1 cellular context compared by ENCODE assay signal in the genomic region with DNA sequence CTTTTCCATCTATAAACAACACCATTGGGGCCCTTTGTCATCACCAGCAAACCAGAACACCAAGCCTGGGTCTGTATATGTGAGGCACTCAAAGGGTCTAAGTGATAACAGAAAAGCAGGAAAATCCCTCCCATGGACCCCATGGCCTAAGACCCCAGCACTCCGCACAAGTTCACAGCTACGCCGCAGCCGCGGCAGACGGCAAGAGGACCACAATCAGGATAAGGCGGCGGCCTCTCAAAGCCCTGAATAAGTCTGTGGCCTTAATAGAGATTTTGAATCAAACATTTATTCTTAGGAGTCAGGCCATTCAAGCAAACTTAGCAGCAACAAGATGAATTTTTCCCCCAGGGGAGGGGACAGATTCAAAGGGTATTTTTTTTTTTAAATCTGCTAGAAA.
TF ChIP-seq lines count a peak whose summit lies in the region.

No MANE protein-coding gene starts in this region.

TF ChIP-seq in WTC11, 78 proteins besides CTCF, POLR2A, EP300 and RAD21 (continued from another document):
- no peak for TF ChIP-seq IRF2 (CRISPR knock-in tag; IDR thresholded peaks at IDR 0.05; ENCODE audit: borderline replicate concordance, low read depth)
- TF ChIP-seq PREB (CRISPR knock-in tag; IDR thresholded peaks at IDR 0.05; ENCODE audit: borderline replicate concordance) = no peak
- TF ChIP-seq, protein P1, sequence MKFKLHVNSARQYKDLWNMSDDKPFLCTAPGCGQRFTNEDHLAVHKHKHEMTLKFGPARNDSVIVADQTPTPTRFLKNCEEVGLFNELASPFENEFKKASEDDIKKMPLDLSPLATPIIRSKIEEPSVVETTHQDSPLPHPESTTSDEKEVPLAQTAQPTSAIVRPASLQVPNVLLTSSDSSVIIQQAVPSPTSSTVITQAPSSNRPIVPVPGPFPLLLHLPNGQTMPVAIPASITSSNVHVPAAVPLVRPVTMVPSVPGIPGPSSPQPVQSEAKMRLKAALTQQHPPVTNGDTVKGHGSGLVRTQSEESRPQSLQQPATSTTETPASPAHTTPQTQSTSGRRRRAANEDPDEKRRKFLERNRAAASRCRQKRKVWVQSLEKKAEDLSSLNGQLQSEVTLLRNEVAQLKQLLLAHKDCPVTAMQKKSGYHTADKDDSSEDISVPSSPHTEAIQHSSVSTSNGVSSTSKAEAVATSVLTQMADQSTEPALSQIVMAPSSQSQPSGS (CRISPR knock-in tag; IDR thresholded peaks at IDR 0.05; ENCODE audit: borderline replicate concordance, low read depth) = no peak
